In genomic region chr18:55605820-55606252, GRCh38 we compare ENCODE assay signal across 18 cellular contexts. TPM values are rescaled to one million over a fixed set of nuclear protein-coding genes. Genes with fewer than 3 reads are reported as not detected.
A peak's percentile ranks its signal among the peaks of the same experiment; 100 is the strongest.
DNase-seq lines count a peak whose midpoint lies in the region; ATAC-seq and TF ChIP-seq lines count a peak whose summit lies in the region.
"Had no signal": no experiment of that assay in that cellular context is flagged by ENCODE, and none has a peak within 500 bp of the region (broad histone marks: within the 10 kb centered on the region; RNA-seq: fewer than 3 reads in every experiment).

No MANE protein-coding gene starts in this region.

- TF ChIP-seq CTCF in body of pancreas (IDR thresholded peaks at IDR 0.05), result no peak

- no peak for TF ChIP-seq POLR2A in body of pancreas (IDR thresholded peaks at IDR 0.05)

- no peak overlapping the region for H3K4me3 ChIP-seq in body of pancreas
- H3K4me3 ChIP-seq in aorta (ENCODE audit: low read length in 2 of 2), result no peak overlapping the region
- H3K4me3 ChIP-seq: heart left ventricle, left ventricle myocardium inferior, sigmoid colon had no signal

- no peak overlapping the region for H3K27ac Mint-ChIP-seq in naive B cell
- H3K27ac Mint-ChIP-seq: activated naive CD4-positive, alpha-beta T cell treated with anti-CD3 and anti-CD28 coated beads for 36 hours; nephron progenitor cell had no signal

- H3K36me3 ChIP-seq in body of pancreas (replicated peaks in 1 of 2; ENCODE audit: insufficient read depth in 1 of 2, low read depth in 2 of 2) (no peaks in the 10 kb centered on the region), aorta (ENCODE audit: control insufficient read depth in 1 of 2, insufficient read depth in 2 of 2, low read length in 1 of 2) (no peaks in the 10 kb centered on the region)
- H3K36me3 ChIP-seq: heart left ventricle, left ventricle myocardium inferior, sigmoid colon had no signal

- H3K4me1 ChIP-seq in body of pancreas, result no peaks in the 10 kb centered on the region
- H3K4me1 ChIP-seq in aorta (ENCODE audit: control insufficient read depth in 1 of 2, insufficient read depth in 2 of 2, low read length in 2 of 2), result no peaks in the 10 kb centered on the region
- H3K4me1 ChIP-seq: heart left ventricle, left ventricle myocardium inferior, sigmoid colon had no signal

- peaks cover 0 to 11% (median 4%) of the 10 kb centered on the region in 3 donors for H3K4me1 Mint-ChIP-seq in naive B cell
- H3K4me1 Mint-ChIP-seq: nephron progenitor cell had no signal

- no peaks in the 10 kb centered on the region for H3K27me3 Mint-ChIP-seq in naive B cell

- H3K4me3 Mint-ChIP-seq in naive B cell, result peak overlapping the region in 1 of 8 donors; percentile 40
- H3K4me3 Mint-ChIP-seq: activated naive CD4-positive, alpha-beta T cell treated with anti-CD3 and anti-CD28 coated beads for 36 hours; nephron progenitor cell had no signal

- H3K36me3 Mint-ChIP-seq in naive B cell, result no peaks in the 10 kb centered on the region

- H3K27ac ChIP-seq in body of pancreas (no peak overlapping the region), aorta (ENCODE audit: low read depth in 1 of 2, low read length in 2 of 2) (no peak overlapping the region)
- H3K27ac ChIP-seq: C4-2B, heart left ventricle, left ventricle myocardium inferior, sigmoid colon had no signal

- H3K27me3 ChIP-seq in body of pancreas (no peaks in the 10 kb centered on the region), aorta (ENCODE audit: control insufficient read depth in 1 of 2, insufficient read depth in 2 of 2, low read length in 1 of 2) (no peaks in the 10 kb centered on the region)
- H3K27me3 ChIP-seq: heart left ventricle, sigmoid colon had no signal

- WGBS in body of pancreas, 2 donors, result 66 to 71% methylated on average over 5 of the region's 5 CpGs
- WGBS in aorta, 2 donors, result 82 to 87% methylated on average over 5 of the region's 5 CpGs

- no peak for DNase-seq in naive B cell
- DNase-seq in body of pancreas, result no peak
- no peak for DNase-seq in aorta
- DNase-seq in effector CD4-positive, alpha-beta T cell, result no peak
- DNase-seq: activated naive CD4-positive, alpha-beta T cell treated with anti-CD3 and anti-CD28 coated beads for 36 hours; central memory CD4-positive, alpha-beta T cell; EL; heart left ventricle; KG1; left ventricle myocardium inferior; NCI-H526 treated with DMSO at 0.1 percent for 48 hours; nephron progenitor cell; SHP77; sigmoid colon had no signal

- H3K9me3 Mint-ChIP-seq in naive B cell, result peaks cover 0 to 5% (median 0%) of the 10 kb centered on the region in 7 donors
- H3K9me3 Mint-ChIP-seq: activated naive CD4-positive, alpha-beta T cell treated with anti-CD3 and anti-CD28 coated beads for 36 hours; nephron progenitor cell had no signal

- intact Hi-C loops in body of pancreas (cut with DNase I), result no loop called here
- intact Hi-C loops in aorta (cut with DNase I), result no loop called here

- ATAC-seq in GM19025 (IDR thresholded peaks at IDR 0.05; ENCODE audit: low read depth, unreplicated experiment) (peak; percentile 74), GM21737 (IDR thresholded peaks at IDR 0.05; ENCODE audit: unreplicated experiment) (peak; percentile 63), HG03103 (IDR thresholded peaks at IDR 0.05; ENCODE audit: low read depth, unreplicated experiment) (peak; percentile 68), naive B cell (ENCODE audit: low read depth in 2 of 2) (peak; percentile 35 to 43), body of pancreas (no peak), aorta (ENCODE audit: low FRiP score) (no peak)
- ATAC-seq: heart left ventricle had no signal

- H3K9me3 ChIP-seq in body of pancreas (no peaks in the 10 kb centered on the region), aorta (ENCODE audit: control insufficient read depth, low read length) (peaks cover 2% of the 10 kb centered on the region)
- H3K9me3 ChIP-seq: heart left ventricle, left ventricle myocardium inferior, sigmoid colon had no signal

RNA-seq across cellular contexts. Expression of gene TCF4, which starts 17.8 kb away (rescaled TPM):
- polyA plus RNA-seq in naive B cell (ENCODE audit: low read depth in 6 of 6), result 100 to 1,000 TPM; 199 to 274 (median 217) TPM
- 10 to 100 TPM; 31.6 to 34.0 TPM for total RNA-seq in body of pancreas
- 100 to 1,000 TPM; 108 to 297 TPM for total RNA-seq in aorta
- 10 to 100 TPM; 11.8 to 42.2 TPM for polyA plus RNA-seq in aorta

Comparison
In these comparisons a context has a peak if more than half of its experiments do, and no peak if none do; other contexts are left out.
1. ATAC-seq: peak in GM19025 (single experiment), GM21737 (single experiment), HG03103 (single experiment) and naive B cell (2 of 2); none in body of pancreas (single experiment) and aorta (single experiment).